1 cellular context compared by ENCODE assay signal in the genomic region with DNA sequence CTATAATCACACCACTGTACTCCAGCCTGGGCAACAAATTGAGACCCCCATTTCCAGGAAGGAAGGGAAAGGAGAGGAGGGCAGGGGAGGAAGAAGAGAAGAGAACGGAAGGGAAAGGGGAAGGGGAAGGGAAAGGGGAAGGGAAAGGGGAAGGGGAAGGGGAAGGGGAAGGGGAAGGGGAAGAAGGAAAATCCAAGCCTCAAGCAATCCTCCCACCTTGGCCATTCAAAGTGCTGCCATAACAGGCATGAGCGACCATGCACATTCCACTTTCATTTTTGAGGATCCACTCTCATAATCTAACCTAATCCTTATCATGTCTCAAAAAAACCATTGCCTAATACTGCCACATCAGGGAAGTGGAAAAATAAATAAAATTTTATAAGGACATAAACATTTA.
TF ChIP-seq lines count a peak whose summit lies in the region.

No MANE protein-coding gene starts in this region.

TF ChIP-seq in HepG2, 621 proteins besides CTCF, POLR2A, EP300 and RAD21:
- TF ChIP-seq HNRNPK (IDR thresholded peaks at IDR 0.05; ENCODE audit: low read depth, low read length, poor library complexity, severe bottlenecking) = peak; percentile 96
- TF ChIP-seq PCBP2 (optimal IDR thresholded peaks at IDR 0.05; ENCODE audit: low read depth, low read length, poor library complexity, severe bottlenecking) = peak; percentile 77
TF ChIP-seq in HepG2: peak in this region for 2; not testable (repeated sequence) for 619.
